In genomic region chr21:31750843-31751242, GRCh38 we compare ENCODE assay signal across 23 cellular contexts. TPM values are rescaled to one million over a fixed set of nuclear protein-coding genes. Genes with fewer than 3 reads are reported as not detected.
A peak's percentile ranks its signal among the peaks of the same experiment; 100 is the strongest.
DNase-seq lines count a peak whose midpoint lies in the region; ATAC-seq, FAIRE-seq and TF ChIP-seq lines count a peak whose summit lies in the region.
"Had no signal": no experiment of that assay in that cellular context is flagged by ENCODE, and none has a peak within 500 bp of the region (broad histone marks: within the 10 kb centered on the region; RNA-seq: fewer than 3 reads in every experiment).

No MANE protein-coding gene starts in this region.

- no peak overlapping the region for H3K4me3 Mint-ChIP-seq in naive thymus-derived CD4-positive, alpha-beta T cell
- H3K4me3 Mint-ChIP-seq: activated naive CD4-positive, alpha-beta T cell treated with anti-CD3 and anti-CD28 coated beads, Interleukin-2, amount 10 ng/mL, durations not matched to agents 7 days and 5 days; memory B cell; stimulated activated naive B cell treated with anti-CD40 and anti-IgM and Interleukin-4, amounts not matched to agents 10 μg/mL and 1 μg/mL and 100 μg/mL, for 72 hours had no signal

- H3K36me3 Mint-ChIP-seq in naive thymus-derived CD4-positive, alpha-beta T cell, result peaks cover 0 to 13% (median 9%) of the 10 kb centered on the region in 5 donors

- no peak overlapping the region for H3K9ac ChIP-seq in K562 (ENCODE audit: insufficient read depth in 1 of 2, low read depth in 2 of 2, low read length in 2 of 2)

- BruUV-seq in K562 (replicated peaks; lab: Mats Ljungman, UMichigan), result no TSS peak

- H3K9me3 Mint-ChIP-seq in naive thymus-derived CD4-positive, alpha-beta T cell, result peaks cover 0 to 6% (median 4%) of the 10 kb centered on the region in 11 donors

- intact Hi-C loops in K562 (cut with micrococcal nuclease), result no loop called here
- intact Hi-C loops in naive thymus-derived CD4-positive, alpha-beta T cell (cut with micrococcal nuclease), result no loop called here
- intact Hi-C loops in heart left ventricle (cut with DNase I), result no loop called here

- TF ChIP-seq CTCF in K562 (IDR thresholded peaks at IDR 0.05 in 2 of 3, conservative IDR thresholded peaks at IDR 0.05 in 1 of 3; ENCODE audit: insufficient read depth in 2 of 3, low read depth in 1 of 3, low read length in 3 of 3) (no peak), foreskin keratinocyte (conservative IDR thresholded peaks at IDR 0.05) (no peak), heart left ventricle (IDR thresholded peaks at IDR 0.05) (no peak)

- H3K9me3 ChIP-seq in K562 (replicated peaks; ENCODE audit: control insufficient read depth, insufficient read depth, low read depth, low read length), result 0 out of 2 replicates have a peak, but pooled peaks cover 3% of the 10 kb centered on the region
- H3K9me3 ChIP-seq in naive thymus-derived CD4-positive, alpha-beta T cell (ENCODE audit: control insufficient read depth in 2 of 3, low read length in 3 of 3), result peaks cover 0 to 4% (median 0%) of the 10 kb centered on the region in 3 experiments
- peaks cover 0 to 9% (median 0%) of the 10 kb centered on the region in 12 donors for H3K9me3 ChIP-seq in heart left ventricle
- H3K9me3 ChIP-seq: SJSA1 had no signal

- H2AFZ ChIP-seq in K562 (ENCODE audit: low read depth, low read length), result no peak overlapping the region

- no peak for FAIRE-seq in K562 (lab: Jason Lieb, UNC)
- FAIRE-seq: GM19239 had no signal

- H3K79me2 ChIP-seq in K562 (ENCODE audit: control insufficient read depth, insufficient read depth, low read length), result no peaks in the 10 kb centered on the region

- H3K27me3 ChIP-seq in K562 (ENCODE audit: control insufficient read depth in 2 of 2, insufficient read depth in 2 of 2, low read length in 2 of 2), result no peaks in the 10 kb centered on the region
- no peaks in the 10 kb centered on the region for H3K27me3 ChIP-seq in foreskin keratinocyte
- H3K27me3 ChIP-seq in naive thymus-derived CD4-positive, alpha-beta T cell (ENCODE audit: control insufficient read depth in 2 of 2, insufficient read depth in 2 of 2, low read length in 2 of 2), result no peaks in the 10 kb centered on the region
- no peaks in the 10 kb centered on the region for H3K27me3 ChIP-seq in heart left ventricle
- H3K27me3 ChIP-seq: SJSA1 had no signal

- no peaks in the 10 kb centered on the region for H3K9me1 ChIP-seq in K562 (ENCODE audit: control insufficient read depth, insufficient read depth, low read length)

- DNase-seq in EH (ENCODE audit: low read depth) (peak; percentile 10), M059J (ENCODE audit: low read depth) (peak; percentile 72), K562 (ENCODE audit: extremely low read depth in 1 of 4, low spot score in 3 of 4) (peak in 1 of 4 experiments; percentile 13), foreskin keratinocyte (peak; percentile 9 to 37), heart left ventricle (no peak), superior temporal gyrus (ENCODE audit: extremely low spot score) (no peak), DMS 273 (lab: John Stamatoyannopoulos, UW; ENCODE audit: unreplicated experiment) (no peak)
- no peak for DNase-seq in naive thymus-derived CD4-positive, alpha-beta T cell
- DNase-seq: activated CD4-positive, alpha-beta T cell treated with anti-CD3 and anti-CD28 coated beads for 4 hours; activated naive CD4-positive, alpha-beta T cell treated with anti-CD3 and anti-CD28 coated beads, Interleukin-2, amount 10 ng/mL, durations not matched to agents 7 days and 5 days; activated T-cell treated with anti-CD3 and anti-CD28 coated beads, Interleukin-2, amount 50 U/mL, for 48 hours; anterior cingulate cortex; cerebellar nuclear complex; NCI-H1694 treated with DMSO at 0.1 percent for 48 hours; NCI-H226; NCI-H774; nucleus accumbens; stimulated activated naive B cell treated with anti-CD40 and anti-IgM and Interleukin-4, amounts not matched to agents 10 μg/mL and 1 μg/mL and 100 μg/mL, for 72 hours had no signal

- H3K4me3 ChIP-seq in K562, result no peak overlapping the region
- no peak overlapping the region for H3K4me3 ChIP-seq in naive thymus-derived CD4-positive, alpha-beta T cell (ENCODE audit: low read length)
- H3K4me3 ChIP-seq in heart left ventricle, result no peak overlapping the region
- H3K4me3 ChIP-seq: SJSA1, smooth muscle cell had no signal

- no peak for TF ChIP-seq RAD21 in K562 (CRISPR knock-in tag; conservative IDR thresholded peaks at IDR 0.05 in 1 of 2, IDR thresholded peaks at IDR 0.05 in 1 of 2)

- H3K4me2 ChIP-seq in K562 (ENCODE audit: insufficient read depth, low read length), result no peak overlapping the region
- H3K4me2 ChIP-seq: smooth muscle cell had no signal

- TF ChIP-seq POLR2A in K562 (conservative IDR thresholded peaks at IDR 0.05) (no peak), heart left ventricle (IDR thresholded peaks at IDR 0.05) (no peak)

- H3K4me1 ChIP-seq in K562 (replicated peaks in 1 of 2; ENCODE audit: control insufficient read depth in 2 of 2, insufficient read depth in 2 of 2, low read length in 2 of 2) (no peaks in the 10 kb centered on the region; a peak in 1 of 5 replicates), foreskin keratinocyte (no peaks in the 10 kb centered on the region), heart left ventricle (no peaks in the 10 kb centered on the region)
- no peaks in the 10 kb centered on the region for H3K4me1 ChIP-seq in naive thymus-derived CD4-positive, alpha-beta T cell (ENCODE audit: control insufficient read depth in 2 of 2, insufficient read depth in 2 of 2, low read length in 2 of 2)
- H3K4me1 ChIP-seq: SJSA1 had no signal

- H3K36me3 ChIP-seq in K562 (ENCODE audit: control insufficient read depth, insufficient read depth, low read length), result no peaks in the 10 kb centered on the region
- H3K36me3 ChIP-seq in naive thymus-derived CD4-positive, alpha-beta T cell (ENCODE audit: control insufficient read depth in 2 of 3, insufficient read depth in 3 of 3, low read length in 3 of 3), result no peaks in the 10 kb centered on the region
- H3K36me3 ChIP-seq in heart left ventricle, result no peaks in the 10 kb centered on the region
- H3K36me3 ChIP-seq: SJSA1 had no signal

- POLR2A ChIA-PET in K562 (lab: Yijun Ruan, JAX), result interaction anchor here (1.1 kb wide), 1 partner anchor 17 kb away, joined by 3 read pairs; no protein-coding TSS in a partner anchor
- POLR2A ChIA-PET in naive thymus-derived CD4-positive, alpha-beta T cell (lab: Charles Lee), result no interaction called here

- 0 out of 3 replicates have a peak, but pooled peaks have one; percentile 16 for ATAC-seq in K562
- peak; percentile 73 for ATAC-seq in foreskin keratinocyte
- ATAC-seq in naive thymus-derived CD4-positive, alpha-beta T cell, result no peak
- ATAC-seq in heart left ventricle, result no peak
- ATAC-seq: stimulated activated naive B cell treated with anti-CD40 and anti-IgM and Interleukin-4, amounts not matched to agents 10 μg/mL and 1 μg/mL and 100 μg/mL, for 72 hours had no signal

- H3K27ac Mint-ChIP-seq in naive thymus-derived CD4-positive, alpha-beta T cell, result no peak overlapping the region
- H3K27ac Mint-ChIP-seq: activated naive CD4-positive, alpha-beta T cell treated with anti-CD3 and anti-CD28 coated beads, Interleukin-2, amount 10 ng/mL, durations not matched to agents 7 days and 5 days; memory B cell; stimulated activated naive B cell treated with anti-CD40 and anti-IgM and Interleukin-4, amounts not matched to agents 10 μg/mL and 1 μg/mL and 100 μg/mL, for 72 hours had no signal

- in situ Hi-C loops in K562 (cut with MboI), result no loop called here

- CTCF ChIA-PET in K562 (lab: Yijun Ruan, JAX; ENCODE audit: low intra/inter-chr PET ratio), result no interaction called here
- CTCF ChIA-PET in naive thymus-derived CD4-positive, alpha-beta T cell (lab: Charles Lee), result no interaction called here

- no peak overlapping the region for H3K27ac ChIP-seq in K562 (ENCODE audit: extremely low read depth, low read depth, low read length)
- H3K27ac ChIP-seq in foreskin keratinocyte, result no peak overlapping the region
- no peak overlapping the region for H3K27ac ChIP-seq in naive thymus-derived CD4-positive, alpha-beta T cell (ENCODE audit: low read depth, low read length)
- no peak overlapping the region for H3K27ac ChIP-seq in heart left ventricle
- H3K27ac ChIP-seq: epithelial cell of prostate, SJSA1 had no signal

- no peaks in the 10 kb centered on the region for H4K20me1 ChIP-seq in K562 (replicated peaks; ENCODE audit: control insufficient read depth, insufficient read depth, low read length)

- no peak for TF ChIP-seq EP300 in K562 (IDR thresholded peaks at IDR 0.05; ENCODE audit: low read length)

- H3K4me1 Mint-ChIP-seq in naive thymus-derived CD4-positive, alpha-beta T cell, result peaks cover 0 to 2% (median 0%) of the 10 kb centered on the region in 7 donors
- H3K4me1 Mint-ChIP-seq: activated naive CD4-positive, alpha-beta T cell treated with anti-CD3 and anti-CD28 coated beads, Interleukin-2, amount 10 ng/mL, durations not matched to agents 7 days and 5 days had no signal

- H3K27me3 Mint-ChIP-seq in naive thymus-derived CD4-positive, alpha-beta T cell, result peaks cover 0 to 8% (median 3%) of the 10 kb centered on the region in 5 donors
- H3K27me3 Mint-ChIP-seq: memory B cell; stimulated activated naive B cell treated with anti-CD40 and anti-IgM and Interleukin-4, amounts not matched to agents 10 μg/mL and 1 μg/mL and 100 μg/mL, for 72 hours had no signal

RNA-seq across cellular contexts. Expression of gene SCAF4, which starts 18.9 kb away (rescaled TPM):
- total RNA-seq in M059J (2014; rRNA removed; shearing (Covaris generic)), result 6.1 and 8.4 TPM in 2 replicates
- 94.8 and 259 TPM in 2 replicates for total RNA-seq in K562 (2011; cell fraction: chromatin; rRNA removed; ENCODE audit: low replicate concordance)
- 49.9 and 60.1 TPM in 2 replicates for total RNA-seq in K562 (2011; cell fraction: nucleolus; rRNA removed)
- 124 and 178 TPM in 2 replicates for total RNA-seq in K562 (2011; cell fraction: nucleoplasm; rRNA removed)
- total RNA-seq in K562 (2014; rRNA removed) (11.6 and 14.9 TPM in 2 replicates), K562 (2014; rRNA removed; fragmentation: Illumina TruSeq; extraction: Trizol) (17.2 and 18.8 TPM in 2 replicates), K562 (2015; rRNA removed; fragmentation: Illumina TruSeq; extraction: Trizol) (14.4 and 16.0 TPM in 2 replicates), K562 (2021) (52.2 and 55.7 TPM in 2 replicates), foreskin keratinocyte (17.1 and 18.7 TPM in 2 replicates), heart left ventricle (10 to 100 TPM in 8 of 9 donors, 1 to 10 TPM in 1; 9.3 to 25.8 (median 17.3) TPM)
- polyA plus RNA-seq in K562 (2011; rRNA removed) (27.3 and 33.9 TPM in 2 replicates), K562 (2014; fragmentation: Illumina TruSeq; extraction: Trizol) (44.2 and 48.2 TPM in 2 replicates), K562 (2014; fragmentation: Nextera tagmentation; extraction: Ambion mirVana) (1 to 10 TPM; 2.3 to 5.1 TPM), K562 (2014; rRNA removed) (28.3 and 30.3 TPM in 2 replicates), foreskin keratinocyte (8.9 and 11.4 TPM in 2 replicates), heart left ventricle (10 to 100 TPM in 1 of 2 donors, 1 to 10 TPM in 1; 7.8 to 10.2 TPM)
- 13.0 and 21.8 TPM in 2 replicates for polyA plus RNA-seq in K562 (2011; cell fraction: cytosol; rRNA removed)
- polyA plus RNA-seq in K562 (2011; cell fraction: nucleus; rRNA removed), result 85.0 and 99.6 TPM in 2 replicates
- 28.1 and 29.3 TPM in 2 replicates for polyA plus RNA-seq in K562 (2012)
- 34.5 and 35.1 TPM in 2 replicates for polyA minus RNA-seq in K562 (2011; rRNA and poly(A)+ RNA removed)
- polyA minus RNA-seq in K562 (2011; cell fraction: cytosol; rRNA and poly(A)+ RNA removed), result 24.8 and 25.2 TPM in 2 replicates
- 71.0 and 80.2 TPM in 2 replicates for polyA minus RNA-seq in K562 (2011; cell fraction: nucleus; rRNA and poly(A)+ RNA removed)
- total RNA-seq in naive thymus-derived CD4-positive, alpha-beta T cell, result 10 to 100 TPM; 54.8 to 69.7 (median 64.7) TPM
- 10 to 100 TPM; 20.4 to 44.5 TPM for polyA plus RNA-seq in naive thymus-derived CD4-positive, alpha-beta T cell

Comparison
In these comparisons a context has a peak if more than half of its experiments do, and no peak if none do; other contexts are left out.
1. DNase-seq: peak in EH (single experiment), M059J (single experiment) and foreskin keratinocyte (2 of 2); none in naive thymus-derived CD4-positive, alpha-beta T cell (0 of 9), heart left ventricle (0 of 5), superior temporal gyrus (single experiment) and DMS 273 (single experiment).
2. ATAC-seq: peak in K562 (single experiment) and foreskin keratinocyte (single experiment); none in naive thymus-derived CD4-positive, alpha-beta T cell (single experiment) and heart left ventricle (0 of 4).